31 cellular contexts compared by ENCODE assay signal in the genomic region with DNA sequence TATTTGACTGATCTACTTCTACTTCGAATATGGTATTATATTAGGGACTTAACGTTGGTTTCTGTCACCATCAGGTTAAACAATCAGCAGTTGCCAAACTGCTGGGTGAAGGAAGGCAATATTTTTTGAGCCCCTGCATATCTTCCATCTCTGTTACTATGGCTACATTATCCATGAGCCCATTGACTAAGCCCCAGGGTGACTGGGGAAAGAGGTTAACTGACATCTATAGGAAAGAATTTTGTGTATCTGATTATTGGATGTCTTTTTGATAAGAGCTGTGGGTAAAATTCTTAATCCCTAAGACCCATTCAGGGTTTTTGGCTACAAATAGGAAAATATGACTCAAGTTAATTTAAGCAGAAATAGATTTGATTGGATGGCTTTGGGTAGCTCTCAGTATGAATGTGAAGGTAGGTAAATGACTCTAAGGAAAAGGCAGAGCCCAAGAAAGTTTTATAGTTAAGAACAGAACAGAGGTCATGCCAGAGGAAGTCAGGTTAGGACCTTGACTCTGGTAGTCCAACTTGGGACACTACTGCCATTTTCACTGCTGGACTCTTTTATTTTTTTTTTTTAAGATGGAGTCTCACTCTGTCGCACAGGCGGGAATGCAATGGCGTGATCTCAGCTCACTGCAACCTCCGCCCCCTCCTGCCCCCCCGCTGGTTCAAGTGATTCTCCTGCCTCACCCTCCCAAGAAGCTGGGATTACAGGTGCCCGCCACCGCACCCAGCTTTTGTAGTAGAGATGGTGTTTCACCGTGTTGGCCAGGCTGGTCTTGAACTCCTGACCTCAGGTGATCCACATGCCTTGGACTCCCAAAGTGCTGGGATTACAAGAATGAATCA.
"Had no signal": no experiment of that assay in that cellular context is flagged by ENCODE, and none has a peak within 500 bp of the region (broad histone marks: within the 10 kb centered on the region; RNA-seq: fewer than 3 reads in every experiment).

No MANE protein-coding gene starts in this region.

- H3K27ac Mint-ChIP-seq: activated B cell treated with CpG ODN at 0.5 μM for 24 hours; activated CD4-positive, alpha-beta memory T cell treated with anti-CD3 and anti-CD28 coated beads, Interleukin-2, amount 10 ng/mL, durations not matched to agents 7 days and 5 days; activated CD4-positive, alpha-beta T cell treated with anti-CD3 and anti-CD28 coated beads, Interleukin-2, amount 10 ng/mL, durations not matched to agents 7 days and 5 days; activated naive CD4-positive, alpha-beta T cell treated with anti-CD3 and anti-CD28 coated beads for 36 hours; activated naive CD4-positive, alpha-beta T cell treated with anti-CD3 and anti-CD28 coated beads, Interleukin-2, amount 50 U/mL, for 24 hours; activated naive CD8-positive, alpha-beta T cell treated with anti-CD3 and anti-CD28 coated beads, Interleukin-2, amount 10 ng/mL, durations not matched to agents 7 days and 5 days; activated T-helper 1 cell treated with anti-CD3 and anti-CD28 coated beads, Interleukin-12 subunit alpha, Interleukin-12 subunit beta, Interleukin-2, Interleukin-4 antibody, amounts not matched to agents 30 ng/mL and 10 ng/mL and 1 ng/mL, durations not matched to agents 14 hours and 24 hours and 36 hours; activated T-helper 2 cell treated with anti-CD3 and anti-CD28 coated beads, Interferon-gamma antibody, Interleukin-2, Interleukin-4, amounts not matched to agents 10 μg/mL and 5 μg/mL and 100 μg/mL, durations not matched to agents 14 hours and 24 hours and 36 hours; dendritic cell treated with granulocyte-macrophage colony-stimulating factor and Interleukin-4, amounts not matched to agents 40 ng/mL and 50 ng/mL, for 4 days; endodermal cell; T-helper 17 cell; T-helper 2 cell treated with Interferon-gamma antibody and Interleukin-4, amounts not matched to agents 5 μg/mL and 100 μg/mL, for 36 hours had no signal

- H3K27me3 ChIP-seq: brain microvascular endothelial cell had no signal

- H3K27ac ChIP-seq: brain microvascular endothelial cell, coronary artery, dorsolateral prefrontal cortex, WERI-Rb-1 had no signal

- H3K4me3 ChIP-seq: coronary artery, dorsolateral prefrontal cortex had no signal

- H3K36me3 ChIP-seq: brain microvascular endothelial cell, WERI-Rb-1 had no signal

- DNase-seq: activated B cell treated with CpG ODN at 0.5 μM for 24 hours; activated CD4-positive, alpha-beta memory T cell treated with anti-CD3 and anti-CD28 coated beads, Interleukin-2, amount 10 ng/mL, durations not matched to agents 7 days and 5 days; activated CD4-positive, alpha-beta T cell treated with anti-CD3 and anti-CD28 coated beads, Interleukin-2, amount 10 ng/mL, durations not matched to agents 7 days and 5 days; activated CD4-positive, alpha-beta T cell treated with anti-CD3 and anti-CD28 coated beads, Interleukin-2, amount 50 U/mL, for 4 hours; activated CD8-positive, alpha-beta memory T cell treated with anti-CD3 and anti-CD28 coated beads, Interleukin-2, amount 50 U/mL, for 48 hours; activated effector memory CD4-positive, alpha-beta T cell treated with anti-CD3 and anti-CD28 coated beads, Interleukin-2, amount 50 U/mL, for 16 hours; activated naive CD4-positive, alpha-beta T cell treated with anti-CD3 and anti-CD28 coated beads for 36 hours; activated naive CD8-positive, alpha-beta T cell treated with anti-CD3 and anti-CD28 coated beads, Interleukin-2, amount 10 ng/mL, durations not matched to agents 7 days and 5 days; activated T-cell treated with anti-CD3 and anti-CD28 coated beads for 4 hours; activated T-cell treated with anti-CD3 and anti-CD28 coated beads, Interleukin-2, amount 50 U/mL, for 4 hours; amniotic stem cell; anterior cingulate cortex; brain microvascular endothelial cell; dorsolateral prefrontal cortex; effector memory CD4-positive, alpha-beta T cell; endodermal cell; foreskin fibroblast; head of caudate nucleus; T-helper 1 cell; T-helper 17 cell; T1000; WERI-Rb-1 had no signal

- H3K9me3 Mint-ChIP-seq: activated B cell treated with CpG ODN at 0.5 μM for 24 hours; activated CD4-positive, alpha-beta memory T cell treated with anti-CD3 and anti-CD28 coated beads, Interleukin-2, amount 10 ng/mL, durations not matched to agents 7 days and 5 days; activated CD4-positive, alpha-beta T cell treated with anti-CD3 and anti-CD28 coated beads, Interleukin-2, amount 10 ng/mL, durations not matched to agents 7 days and 5 days; activated naive CD4-positive, alpha-beta T cell treated with anti-CD3 and anti-CD28 coated beads for 36 hours; activated naive CD4-positive, alpha-beta T cell treated with anti-CD3 and anti-CD28 coated beads, Interleukin-2, amount 50 U/mL, for 24 hours; activated naive CD8-positive, alpha-beta T cell treated with anti-CD3 and anti-CD28 coated beads, Interleukin-2, amount 10 ng/mL, durations not matched to agents 7 days and 5 days; activated T-cell treated with anti-CD3 and anti-CD28 coated beads, Interleukin-2, amount 50 U/mL, for 4 hours; activated T-helper 1 cell treated with anti-CD3 and anti-CD28 coated beads, Interleukin-12 subunit alpha, Interleukin-12 subunit beta, Interleukin-2, Interleukin-4 antibody, amounts not matched to agents 30 ng/mL and 10 ng/mL and 1 ng/mL, durations not matched to agents 14 hours and 24 hours and 36 hours; activated T-helper 2 cell treated with anti-CD3 and anti-CD28 coated beads, Interferon-gamma antibody, Interleukin-2, Interleukin-4, amounts not matched to agents 10 μg/mL and 5 μg/mL and 100 μg/mL, durations not matched to agents 14 hours and 24 hours and 36 hours; central memory CD8-positive, alpha-beta T cell; dendritic cell treated with granulocyte-macrophage colony-stimulating factor and Interleukin-4, amounts not matched to agents 40 ng/mL and 50 ng/mL, for 4 days; endodermal cell; T-helper 2 cell treated with Interferon-gamma antibody and Interleukin-4, amounts not matched to agents 5 μg/mL and 100 μg/mL, for 36 hours had no signal

- ATAC-seq: activated CD4-positive, CD25-positive, alpha-beta regulatory T cell treated with anti-CD3 and anti-CD28 coated beads, Interleukin-2, amount 50 U/mL, for 24 hours; activated T-cell treated with anti-CD3 and anti-CD28 coated beads, Interleukin-2, amount 50 U/mL, for 4 hours; esophagus mucosa; T-helper 17 cell had no signal

- H3K4me3 Mint-ChIP-seq: activated B cell treated with CpG ODN at 0.5 μM for 24 hours; activated CD4-positive, alpha-beta memory T cell treated with anti-CD3 and anti-CD28 coated beads, Interleukin-2, amount 10 ng/mL, durations not matched to agents 7 days and 5 days; activated CD4-positive, alpha-beta T cell treated with anti-CD3 and anti-CD28 coated beads, Interleukin-2, amount 10 ng/mL, durations not matched to agents 7 days and 5 days; activated naive CD4-positive, alpha-beta T cell treated with anti-CD3 and anti-CD28 coated beads for 36 hours; activated naive CD4-positive, alpha-beta T cell treated with anti-CD3 and anti-CD28 coated beads, Interleukin-2, amount 50 U/mL, for 24 hours; activated naive CD8-positive, alpha-beta T cell treated with anti-CD3 and anti-CD28 coated beads, Interleukin-2, amount 10 ng/mL, durations not matched to agents 7 days and 5 days; activated T-cell treated with anti-CD3 and anti-CD28 coated beads, Interleukin-2, amount 50 U/mL, for 4 hours; activated T-helper 1 cell treated with anti-CD3 and anti-CD28 coated beads, Interleukin-12 subunit alpha, Interleukin-12 subunit beta, Interleukin-2, Interleukin-4 antibody, amounts not matched to agents 30 ng/mL and 10 ng/mL and 1 ng/mL, durations not matched to agents 14 hours and 24 hours and 36 hours; central memory CD8-positive, alpha-beta T cell; dendritic cell treated with granulocyte-macrophage colony-stimulating factor and Interleukin-4, amounts not matched to agents 40 ng/mL and 50 ng/mL, for 4 days; endodermal cell; T-helper 17 cell; T-helper 2 cell treated with Interferon-gamma antibody and Interleukin-4, amounts not matched to agents 5 μg/mL and 100 μg/mL, for 36 hours had no signal

- H3K4me1 Mint-ChIP-seq: activated B cell treated with CpG ODN at 0.5 μM for 24 hours; activated CD4-positive, alpha-beta memory T cell treated with anti-CD3 and anti-CD28 coated beads, Interleukin-2, amount 10 ng/mL, durations not matched to agents 7 days and 5 days; activated CD4-positive, alpha-beta T cell treated with anti-CD3 and anti-CD28 coated beads, Interleukin-2, amount 10 ng/mL, durations not matched to agents 7 days and 5 days; activated naive CD4-positive, alpha-beta T cell treated with anti-CD3 and anti-CD28 coated beads, Interleukin-2, amount 50 U/mL, for 24 hours; activated naive CD8-positive, alpha-beta T cell treated with anti-CD3 and anti-CD28 coated beads, Interleukin-2, amount 10 ng/mL, durations not matched to agents 7 days and 5 days; central memory CD8-positive, alpha-beta T cell; T-helper 17 cell had no signal

- H3K36me3 Mint-ChIP-seq: activated naive CD8-positive, alpha-beta T cell treated with anti-CD3 and anti-CD28 coated beads, Interleukin-2, amount 10 ng/mL, durations not matched to agents 7 days and 5 days had no signal
